Comparison of ENCODE assay signal across 17 cellular contexts in the genomic region with DNA sequence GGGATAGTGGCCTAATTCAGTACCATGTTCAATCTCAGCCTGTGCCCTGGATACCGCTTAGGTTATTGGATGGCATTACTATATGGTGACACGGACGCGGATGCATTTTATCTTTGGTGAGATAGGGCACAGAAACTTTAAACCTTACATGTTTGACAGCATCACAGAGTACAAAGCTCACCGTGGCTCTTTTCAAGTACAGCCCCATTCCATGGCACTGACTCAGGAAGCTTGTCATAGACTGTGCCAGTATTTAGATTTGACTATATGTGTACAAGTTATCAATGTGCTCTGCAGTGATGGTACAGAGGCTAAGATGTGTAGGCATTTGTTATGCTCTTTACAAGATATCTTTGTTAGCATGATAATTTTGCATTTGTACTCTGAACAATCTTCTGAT.
DNase-seq lines count a peak whose midpoint lies in the region; ATAC-seq and TF ChIP-seq lines count a peak whose summit lies in the region.
"Had no signal": no experiment of that assay in that cellular context is flagged by ENCODE, and none has a peak within 500 bp of the region (broad histone marks: within the 10 kb centered on the region; RNA-seq: fewer than 3 reads in every experiment).

No MANE protein-coding gene starts in this region.

- H3K4me1 ChIP-seq in right atrium auricular region = peaks cover 0 to 25% of the 10 kb centered on the region in 2 donors
- peaks cover 0 to 82% (median 19%) of the 10 kb centered on the region in 9 donors for H3K4me1 ChIP-seq in heart right ventricle

- H3K27ac Mint-ChIP-seq in stimulated activated effector memory CD8-positive, alpha-beta T cell treated with anti-CD3 and anti-CD28 coated beads, Interleukin-12 subunit alpha, Interleukin-12 subunit beta, amount 100 ng/mL, for 72 hours = no peak overlapping the region
- H3K27ac Mint-ChIP-seq in activated naive CD4-positive, alpha-beta T cell treated with anti-CD3 and anti-CD28 coated beads for 36 hours = no peak overlapping the region
- H3K27ac Mint-ChIP-seq: CD8-positive, alpha-beta T cell; HFFc6 had no signal

- H3K27me3 Mint-ChIP-seq in activated naive CD4-positive, alpha-beta T cell treated with anti-CD3 and anti-CD28 coated beads for 36 hours (ENCODE audit: low read depth) = no peaks in the 10 kb centered on the region

- TF ChIP-seq CTCF in right atrium auricular region (IDR thresholded peaks at IDR 0.05) = no peak
- no peak for TF ChIP-seq CTCF in heart right ventricle (IDR thresholded peaks at IDR 0.05)

- CTCF ChIA-PET in activated naive CD4-positive, alpha-beta T cell treated with anti-CD3 and anti-CD28 coated beads for 36 hours (lab: Charles Lee) = no interaction called here

- no peaks in the 10 kb centered on the region for H3K27me3 ChIP-seq in right atrium auricular region
- no peaks in the 10 kb centered on the region for H3K27me3 ChIP-seq in heart right ventricle

- H3K4me3 Mint-ChIP-seq in stimulated activated effector memory CD8-positive, alpha-beta T cell treated with anti-CD3 and anti-CD28 coated beads, Interleukin-12 subunit alpha, Interleukin-12 subunit beta, amount 100 ng/mL, for 72 hours = no peak overlapping the region
- no peak overlapping the region for H3K4me3 Mint-ChIP-seq in activated naive CD4-positive, alpha-beta T cell treated with anti-CD3 and anti-CD28 coated beads for 36 hours
- H3K4me3 Mint-ChIP-seq: CD14-positive monocyte; CD8-positive, alpha-beta T cell; HFFc6 had no signal

- intact Hi-C loops in Right ventricle myocardium inferior (cut with DNase I) (no loop called here), heart right ventricle (cut with DNase I) (no loop called here)
- intact Hi-C loops in activated naive CD4-positive, alpha-beta T cell treated with anti-CD3 and anti-CD28 coated beads for 36 hours (cut with micrococcal nuclease) = no loop called here

- no peaks in the 10 kb centered on the region for H3K9me3 ChIP-seq in right atrium auricular region
- H3K9me3 ChIP-seq in heart right ventricle = no peaks in the 10 kb centered on the region

- H3K27ac ChIP-seq in right atrium auricular region = no peak overlapping the region
- peak overlapping the region; percentile 16 for H3K27ac ChIP-seq in angular gyrus (ENCODE audit: low read depth, low read length)
- peak overlapping the region in 4 of 10 donors; percentile 5 to 39 (median 27) for H3K27ac ChIP-seq in heart right ventricle
- H3K27ac ChIP-seq: 22Rv1, HL-60 had no signal

- H3K36me3 Mint-ChIP-seq in stimulated activated effector memory CD8-positive, alpha-beta T cell treated with anti-CD3 and anti-CD28 coated beads, Interleukin-12 subunit alpha, Interleukin-12 subunit beta, amount 100 ng/mL, for 72 hours = no peaks in the 10 kb centered on the region
- no peaks in the 10 kb centered on the region for H3K36me3 Mint-ChIP-seq in activated naive CD4-positive, alpha-beta T cell treated with anti-CD3 and anti-CD28 coated beads for 36 hours (ENCODE audit: low read depth)
- H3K36me3 Mint-ChIP-seq: CD14-positive monocyte; CD8-positive, alpha-beta T cell had no signal

- H3K36me3 ChIP-seq in right atrium auricular region (no peaks in the 10 kb centered on the region), heart right ventricle (no peaks in the 10 kb centered on the region)

- DNase-seq in Right ventricle myocardium inferior (ENCODE audit: missing footprints) = no peak
- DNase-seq in right atrium auricular region (ENCODE audit: low spot score) = no peak
- DNase-seq in heart right ventricle = no peak
- no peak for DNase-seq in stimulated activated effector memory CD8-positive, alpha-beta T cell treated with anti-CD3 and anti-CD28 coated beads, Interleukin-12 subunit alpha, Interleukin-12 subunit beta, amount 100 ng/mL, for 72 hours (ENCODE audit: low spot score in 2 of 2)
- DNase-seq in effector CD4-positive, alpha-beta T cell = no peak
- no peak for DNase-seq in KG1 (lab: John Stamatoyannopoulos, UW)
- DNase-seq in activated naive CD4-positive, alpha-beta T cell treated with anti-CD3 and anti-CD28 coated beads for 36 hours = no peak
- DNase-seq: CD8-positive, alpha-beta T cell; COR-L47; DND-41; GF-D8; HCEC 1CT; HFFc6 had no signal

- H3K4me3 ChIP-seq in right atrium auricular region (no peak overlapping the region), heart right ventricle (no peak overlapping the region)

- peak; percentile 26 for ATAC-seq in Right ventricle myocardium inferior
- peak in 6 of 8 donors; percentile 24 to 61 (median 46) for ATAC-seq in heart right ventricle
- peak; percentile 21 for ATAC-seq in stimulated activated effector memory CD8-positive, alpha-beta T cell treated with anti-CD3 and anti-CD28 coated beads, Interleukin-12 subunit alpha, Interleukin-12 subunit beta, amount 100 ng/mL, for 72 hours
- ATAC-seq: CD8-positive, alpha-beta T cell had no signal

- WGBS in heart right ventricle, 2 donors = 27 to 53% methylated on average over 5 of the region's 5 CpGs

- no peaks in the 10 kb centered on the region for H3K4me1 Mint-ChIP-seq in stimulated activated effector memory CD8-positive, alpha-beta T cell treated with anti-CD3 and anti-CD28 coated beads, Interleukin-12 subunit alpha, Interleukin-12 subunit beta, amount 100 ng/mL, for 72 hours
- no peaks in the 10 kb centered on the region for H3K4me1 Mint-ChIP-seq in activated naive CD4-positive, alpha-beta T cell treated with anti-CD3 and anti-CD28 coated beads for 36 hours (ENCODE audit: low read depth)
- H3K4me1 Mint-ChIP-seq: CD14-positive monocyte had no signal

- H3K9me3 Mint-ChIP-seq in stimulated activated effector memory CD8-positive, alpha-beta T cell treated with anti-CD3 and anti-CD28 coated beads, Interleukin-12 subunit alpha, Interleukin-12 subunit beta, amount 100 ng/mL, for 72 hours = no peaks in the 10 kb centered on the region
- no peaks in the 10 kb centered on the region for H3K9me3 Mint-ChIP-seq in activated naive CD4-positive, alpha-beta T cell treated with anti-CD3 and anti-CD28 coated beads for 36 hours
- H3K9me3 Mint-ChIP-seq: CD14-positive monocyte; CD8-positive, alpha-beta T cell had no signal
